Comparison of ENCODE assay signal across 13 cellular contexts in the genomic region with DNA sequence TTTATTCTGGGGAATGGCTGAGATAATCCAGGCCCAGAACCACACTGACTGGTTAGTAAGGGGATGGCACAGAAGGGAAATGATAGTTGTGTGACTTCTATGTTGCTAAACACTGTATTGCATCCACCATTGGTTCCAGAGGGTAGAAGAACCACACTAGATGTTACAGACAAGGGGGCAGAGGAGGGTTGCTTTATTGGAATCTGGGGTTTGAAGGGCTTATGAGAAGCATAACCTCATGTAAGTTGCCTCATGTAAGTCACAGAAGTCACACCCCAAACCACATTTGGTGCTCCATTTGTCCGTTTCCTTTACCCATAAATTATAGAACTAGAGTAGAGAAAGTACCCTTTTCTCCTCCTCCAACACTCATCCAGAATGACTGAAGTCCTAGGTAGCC. TPM values are rescaled to one million over a fixed set of nuclear protein-coding genes. Genes with fewer than 3 reads are reported as not detected.
DNase-seq lines count a peak whose midpoint lies in the region; ATAC-seq and TF ChIP-seq lines count a peak whose summit lies in the region.
"Had no signal": no experiment of that assay in that cellular context is flagged by ENCODE, and none has a peak within 500 bp of the region (broad histone marks: within the 10 kb centered on the region; RNA-seq: fewer than 3 reads in every experiment).

No MANE protein-coding gene starts in this region.

- POLR2A ChIA-PET in OCI-LY7 (lab: Charles Lee): interaction anchor here (0.7 to 3.5 kb wide), 11 partner anchors 8 to 571 kb away, joined by 3 to 14 read pairs (median 4); partner anchors contain the start of genes FAM177A1 and PRORP

- H3K27me3 Mint-ChIP-seq in activated naive CD4-positive, alpha-beta T cell treated with anti-CD3 and anti-CD28 coated beads, Interleukin-2, amount 10 ng/mL, durations not matched to agents 7 days and 5 days: no peaks in the 10 kb centered on the region
- H3K27me3 Mint-ChIP-seq in dendritic cell treated with granulocyte-macrophage colony-stimulating factor and Interleukin-4, amounts not matched to agents 40 ng/mL and 50 ng/mL, for 4 days: no peaks in the 10 kb centered on the region

- no peaks in the 10 kb centered on the region; the same call in 1 of the 2 replicates for H3K79me2 ChIP-seq in OCI-LY7 (ENCODE audit: insufficient read depth, low read depth, low read length)

- H3K4me2 ChIP-seq in OCI-LY7 (ENCODE audit: low read length): peak overlapping the region; percentile 85

- no TSS peak for BruUV-seq in OCI-LY7 (replicated peaks; lab: Mats Ljungman, UMichigan)

- no peak for DNase-seq in activated naive CD4-positive, alpha-beta T cell treated with anti-CD3 and anti-CD28 coated beads, Interleukin-2, amount 10 ng/mL, durations not matched to agents 7 days and 5 days
- no peak for DNase-seq in activated naive CD4-positive, alpha-beta T cell (lab: John Stamatoyannopoulos, UW)
- DNase-seq in OCI-LY7 (ENCODE audit: low spot score) (peak; percentile 40), NCI-H345 (lab: John Stamatoyannopoulos, UW) (no peak), A172 (ENCODE audit: low spot score) (no peak), occipital lobe (lab: John Stamatoyannopoulos, UW) (no peak)
- DNase-seq: midbrain; NK-92 treated with Interleukin-12 subunit alpha and Interleukin-12 subunit beta, amount 100 ng/mL, for 24 hours; T-helper 9 cell had no signal

- peaks cover 83% of the 10 kb centered on the region for H3K4me1 ChIP-seq in OCI-LY7 (ENCODE audit: insufficient read depth, low read length, poor library complexity, severe bottlenecking)

- H3K27ac ChIP-seq in OCI-LY7 (ENCODE audit: low read depth, low read length, poor library complexity, severe bottlenecking): peak overlapping the region; percentile 99
- H3K27ac ChIP-seq: cardiac muscle cell had no signal

- no peak for ATAC-seq in HG02870 (IDR thresholded peaks at IDR 0.05; ENCODE audit: unreplicated experiment)

- no peaks in the 10 kb centered on the region; the same call in 1 of the 2 replicates for H3K9me3 ChIP-seq in OCI-LY7 (ENCODE audit: low read length)
- H3K9me3 ChIP-seq: thoracic aorta had no signal

- peak overlapping the region; percentile 87 for H3K27ac Mint-ChIP-seq in activated naive CD4-positive, alpha-beta T cell treated with anti-CD3 and anti-CD28 coated beads, Interleukin-2, amount 10 ng/mL, durations not matched to agents 7 days and 5 days
- peak overlapping the region; percentile 78 for H3K27ac Mint-ChIP-seq in dendritic cell treated with granulocyte-macrophage colony-stimulating factor and Interleukin-4, amounts not matched to agents 40 ng/mL and 50 ng/mL, for 4 days

- H4K20me1 ChIP-seq in OCI-LY7 (ENCODE audit: insufficient read depth, low read length): no peaks in the 10 kb centered on the region

- intact Hi-C loops in OCI-LY7 (cut with micrococcal nuclease; ENCODE audit: unreplicated experiment): loop anchor here (5.0 to 10.0 kb wide), 2 partner anchors 59 to 412 kb away; partner anchors contain the start of gene BAZ1A
- intact Hi-C loops in dendritic cell treated with granulocyte-macrophage colony-stimulating factor and Interleukin-4, amounts not matched to agents 40 ng/mL and 50 ng/mL, for 4 days (cut with micrococcal nuclease): loop anchor here (5.0 kb wide), 2 partner anchors 34 to 414 kb away; no protein-coding TSS in a partner anchor

- H3K9me3 Mint-ChIP-seq in activated naive CD4-positive, alpha-beta T cell treated with anti-CD3 and anti-CD28 coated beads, Interleukin-2, amount 10 ng/mL, durations not matched to agents 7 days and 5 days: no peaks in the 10 kb centered on the region
- H3K9me3 Mint-ChIP-seq in dendritic cell treated with granulocyte-macrophage colony-stimulating factor and Interleukin-4, amounts not matched to agents 40 ng/mL and 50 ng/mL, for 4 days: no peaks in the 10 kb centered on the region

- peak overlapping the region; percentile 59 for H3K4me3 ChIP-seq in OCI-LY7 (ENCODE audit: low read depth, low read length, poor library complexity, severe bottlenecking)
- H3K4me3 ChIP-seq: cardiac muscle cell, thoracic aorta had no signal

- CTCF ChIA-PET in activated naive CD4-positive, alpha-beta T cell treated with anti-CD3 and anti-CD28 coated beads, Interleukin-2, amount 10 ng/mL, durations not matched to agents 7 days and 5 days (lab: Charles Lee): interaction anchor here (1.0 to 1.9 kb wide), 5 partner anchors 47 to 119 kb away, joined by 4 to 6 read pairs (median 4); no protein-coding TSS in a partner anchor
- CTCF ChIA-PET in OCI-LY7 (lab: Charles Lee; ENCODE audit: unreplicated experiment): interaction anchor here (1.0 to 1.4 kb wide), 2 partner anchors 12 to 55 kb away, joined by 3 to 5 read pairs; no protein-coding TSS in a partner anchor

- no peak overlapping the region for H3K4me3 Mint-ChIP-seq in activated naive CD4-positive, alpha-beta T cell treated with anti-CD3 and anti-CD28 coated beads, Interleukin-2, amount 10 ng/mL, durations not matched to agents 7 days and 5 days
- no peak overlapping the region for H3K4me3 Mint-ChIP-seq in dendritic cell treated with granulocyte-macrophage colony-stimulating factor and Interleukin-4, amounts not matched to agents 40 ng/mL and 50 ng/mL, for 4 days

- peaks cover 51% of the 10 kb centered on the region for H3K4me1 Mint-ChIP-seq in activated naive CD4-positive, alpha-beta T cell treated with anti-CD3 and anti-CD28 coated beads, Interleukin-2, amount 10 ng/mL, durations not matched to agents 7 days and 5 days
- peaks cover 61% of the 10 kb centered on the region for H3K4me1 Mint-ChIP-seq in dendritic cell treated with granulocyte-macrophage colony-stimulating factor and Interleukin-4, amounts not matched to agents 40 ng/mL and 50 ng/mL, for 4 days (ENCODE audit: low read depth)

- H3K9me2 ChIP-seq in OCI-LY7 (ENCODE audit: insufficient read depth, low read length): no peaks in the 10 kb centered on the region

- H3K36me3 Mint-ChIP-seq in activated naive CD4-positive, alpha-beta T cell treated with anti-CD3 and anti-CD28 coated beads, Interleukin-2, amount 10 ng/mL, durations not matched to agents 7 days and 5 days: peaks cover 12% of the 10 kb centered on the region
- no peaks in the 10 kb centered on the region for H3K36me3 Mint-ChIP-seq in dendritic cell treated with granulocyte-macrophage colony-stimulating factor and Interleukin-4, amounts not matched to agents 40 ng/mL and 50 ng/mL, for 4 days (ENCODE audit: low read depth)

- TF ChIP-seq CTCF in OCI-LY7 (conservative IDR thresholded peaks at IDR 0.05; ENCODE audit: low read length): no peak

- peak overlapping the region; percentile 35; the same call in 1 of the 2 replicates for H2AFZ ChIP-seq in OCI-LY7 (ENCODE audit: low read length)

- peaks cover 16% of the 10 kb centered on the region for H3K36me3 ChIP-seq in OCI-LY7 (ENCODE audit: insufficient read depth, low read length)
- H3K36me3 ChIP-seq: cardiac muscle cell, thoracic aorta had no signal

RNA-seq across cellular contexts. Expression of gene PSMA6, which starts 5.5 kb away (rescaled TPM):
- total RNA-seq in OCI-LY7 (2014; rRNA removed; shearing (Covaris generic)): 208 and 216 TPM in 2 replicates
- total RNA-seq in OCI-LY7 (2022) (249 and 267 TPM in 2 replicates), occipital lobe (175 TPM)
- total RNA-seq in A172 (2014; rRNA removed; shearing (Covaris generic)): 309 and 344 TPM in 2 replicates
